In the genomic region with DNA sequence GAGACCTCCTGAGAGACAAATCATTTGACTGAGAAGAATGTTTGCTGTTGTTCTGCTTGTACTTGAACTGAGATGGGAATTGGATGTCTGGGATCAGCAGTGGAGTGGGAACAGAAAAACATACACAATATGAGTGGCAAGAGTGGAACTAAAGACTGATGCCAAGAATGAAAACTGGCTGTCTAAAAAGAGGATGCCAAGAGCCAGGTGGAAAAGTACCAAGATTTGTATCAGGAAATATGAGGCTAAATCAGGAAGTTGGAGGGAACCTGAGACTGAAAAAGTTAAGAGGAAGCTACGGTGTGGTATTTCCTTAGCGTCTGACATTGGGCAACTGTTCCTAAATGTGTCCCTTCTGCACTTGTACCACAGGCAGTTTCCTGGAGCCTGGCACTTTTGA, we compare ENCODE assay signal across 19 cellular contexts.
"Had no signal": no experiment of that assay in that cellular context is flagged by ENCODE, and none has a peak within 500 bp of the region (broad histone marks: within the 10 kb centered on the region; RNA-seq: fewer than 3 reads in every experiment).

No MANE protein-coding gene starts in this region.

- H3K4me2 ChIP-seq: SK-N-SH had no signal

- H3K36me3 ChIP-seq: breast epithelium, MG63, Peyer's patch, SJCRH30 had no signal

- DNase-seq: activated CD4-positive, alpha-beta T cell treated with anti-CD3 and anti-CD28 coated beads for 4 hours; activated CD8-positive, alpha-beta memory T cell treated with anti-CD3 and anti-CD28 coated beads, Interleukin-2, amount 50 U/mL, for 4 hours; activated CD8-positive, alpha-beta T cell treated with anti-CD3 and anti-CD28 coated beads for 36 hours; activated naive CD4-positive, alpha-beta T cell; aorta; KG1; MG63; NCI-H1105 treated with DMSO at 0.1 percent for 48 hours; NCI-H1436 treated with DMSO at 0.1 percent for 48 hours; NCI-H187; NCI-H2081; NCI-H524 treated with DMSO at 0.1 percent for 48 hours; NCI-H748 treated with DMSO at 0.1 percent for 48 hours; Peyer's patch; Right ventricle myocardium superior; SJCRH30; SK-N-SH had no signal

- H3K4me1 ChIP-seq: breast epithelium, Peyer's patch, SJCRH30 had no signal

- H3K4me3 ChIP-seq: breast epithelium, MG63, Peyer's patch, SJCRH30 had no signal

- H3K27ac ChIP-seq: breast epithelium, Peyer's patch, RWPE1, SJCRH30 had no signal

- H3K9ac ChIP-seq: SK-N-SH had no signal

- H3K27me3 ChIP-seq: breast epithelium, MG63, Peyer's patch, SJCRH30 had no signal

- H3K9me3 ChIP-seq: breast epithelium, MG63, Peyer's patch, SJCRH30 had no signal
